In genomic region chr7:106021211-106022067, GRCh38 we compare ENCODE assay signal across 8 cellular contexts. TPM values are rescaled to one million over a fixed set of nuclear protein-coding genes. Genes with fewer than 3 reads are reported as not detected.
DNase-seq lines count a peak whose midpoint lies in the region; ATAC-seq lines count a peak whose summit lies in the region.

No MANE protein-coding gene starts in this region.

- H3K27ac Mint-ChIP-seq in activated T-helper 17 cell treated with anti-CD3 and anti-CD28 coated beads, Interleukin-2, amount 50 U/mL, for 72 hours, result peak overlapping the region; percentile 90

- H3K4me1 Mint-ChIP-seq in activated T-helper 17 cell treated with anti-CD3 and anti-CD28 coated beads, Interleukin-2, amount 50 U/mL, for 72 hours, result peaks cover 27% of the 10 kb centered on the region

- no peaks in the 10 kb centered on the region for H3K36me3 Mint-ChIP-seq in activated T-helper 17 cell treated with anti-CD3 and anti-CD28 coated beads, Interleukin-2, amount 50 U/mL, for 72 hours (ENCODE audit: low read depth)

- no peaks in the 10 kb centered on the region for H3K27me3 Mint-ChIP-seq in activated T-helper 17 cell treated with anti-CD3 and anti-CD28 coated beads, Interleukin-2, amount 50 U/mL, for 72 hours

- ATAC-seq in activated T-helper 17 cell treated with anti-CD3 and anti-CD28 coated beads, Interleukin-2, amount 50 U/mL, for 72 hours (replicated peaks), result no peak
- no peak for ATAC-seq in GM21723 (IDR thresholded peaks at IDR 0.05; ENCODE audit: unreplicated experiment)
- no peak for ATAC-seq in GM19023 (IDR thresholded peaks at IDR 0.05; ENCODE audit: unreplicated experiment)
- ATAC-seq in GM21529 (IDR thresholded peaks at IDR 0.05; ENCODE audit: unreplicated experiment), result no peak

- DNase-seq in Daoy (ENCODE audit: low read depth) (peak; percentile 37), NCI-H1417 treated with DMSO at 0.1 percent for 48 hours (lab: John Stamatoyannopoulos, UW) (peak; percentile 19), midbrain (lab: John Stamatoyannopoulos, UW) (peak; percentile 5), hippocampal formation (lab: John Stamatoyannopoulos, UW) (no peak)

- H3K9me3 Mint-ChIP-seq in activated T-helper 17 cell treated with anti-CD3 and anti-CD28 coated beads, Interleukin-2, amount 50 U/mL, for 72 hours, result no peaks in the 10 kb centered on the region

- H3K4me3 Mint-ChIP-seq in activated T-helper 17 cell treated with anti-CD3 and anti-CD28 coated beads, Interleukin-2, amount 50 U/mL, for 72 hours, result peak overlapping the region; percentile 74

RNA-seq across cellular contexts. Expression of gene CDHR3, which starts 58.4 kb away (rescaled TPM):
- 0.18 and 0.74 TPM in 2 replicates for total RNA-seq in Daoy (2014; rRNA removed; shearing (Covaris generic))
- 1 to 10 TPM in 1 of 2 donors, under 1 TPM in 1; 0.71 to 2.2 TPM for total RNA-seq in activated T-helper 17 cell treated with anti-CD3 and anti-CD28 coated beads, Interleukin-2, amount 50 U/mL, for 72 hours

Comparison
In these comparisons a context has a peak if more than half of its experiments do, and no peak if none do; other contexts are left out.
1. DNase-seq: peak in Daoy (single experiment), NCI-H1417 treated with DMSO at 0.1 percent for 48 hours (single experiment) and midbrain (single experiment); none in hippocampal formation (0 of 2).